2 cellular contexts compared by ENCODE assay signal in the genomic region with DNA sequence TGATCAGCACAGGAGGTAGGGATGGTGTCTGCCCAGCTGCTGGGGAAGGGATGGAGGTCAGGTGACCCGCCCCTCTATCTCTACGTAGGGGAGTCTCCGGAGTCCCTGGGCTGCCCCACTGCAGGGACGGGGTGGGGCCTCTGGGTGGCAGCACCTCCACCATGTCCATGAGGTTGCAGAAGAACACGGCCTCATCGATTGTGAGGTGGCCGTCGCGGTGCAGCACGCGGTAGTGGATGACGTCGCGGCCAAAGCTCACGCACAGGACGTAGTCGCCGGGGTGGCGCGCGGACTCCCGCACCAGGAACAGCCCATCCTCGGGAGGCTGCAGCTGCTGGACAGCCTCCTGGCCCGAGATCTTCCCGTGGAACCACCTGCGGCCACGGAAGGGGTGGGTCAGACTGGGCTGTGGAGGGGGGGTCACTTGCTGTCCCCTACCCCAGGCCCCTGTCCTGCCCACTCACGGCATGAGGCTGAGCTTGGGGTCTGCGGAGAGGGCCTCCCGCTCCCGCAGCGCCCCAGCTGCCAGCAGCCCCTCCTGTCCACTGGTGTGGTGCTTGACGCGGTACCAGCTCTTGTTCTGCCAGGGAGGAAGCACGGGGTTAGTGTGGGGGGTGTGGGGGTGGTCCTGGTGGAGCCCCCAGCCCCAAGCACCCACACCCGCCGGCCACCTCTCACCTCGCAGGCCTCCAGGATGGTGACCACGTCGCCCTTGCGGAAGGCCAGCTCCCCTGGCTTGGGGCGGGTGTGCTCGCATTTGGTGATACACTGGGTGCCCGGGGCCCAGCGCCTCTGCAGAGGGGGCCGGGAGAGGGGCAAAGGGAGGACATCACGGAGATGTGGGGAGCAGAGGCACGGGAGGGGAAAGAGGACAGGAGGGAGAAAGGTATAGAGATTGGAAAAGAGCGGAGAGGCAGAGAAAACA.
TF ChIP-seq lines count a peak whose summit lies in the region.

No MANE protein-coding gene starts in this region.

TF ChIP-seq in SK-N-SH treated with all-trans-retinoic acid at 6 μM for 48 hours, 23 proteins besides CTCF, POLR2A, EP300 and RAD21:
- TF ChIP-seq ZFP30 (CRISPR knock-in tag; IDR thresholded peaks at IDR 0.05) (no peak), OSR1 (CRISPR knock-in tag; IDR thresholded peaks at IDR 0.05) (no peak), ESRRG (CRISPR knock-in tag; IDR thresholded peaks at IDR 0.05) (no peak), RARB (CRISPR knock-in tag; IDR thresholded peaks at IDR 0.05) (no peak), GLIS3 (CRISPR knock-in tag; IDR thresholded peaks at IDR 0.05) (no peak), BACH2 (CRISPR knock-in tag; IDR thresholded peaks at IDR 0.05; ENCODE audit: borderline replicate concordance) (no peak), ZFP3 (CRISPR knock-in tag; IDR thresholded peaks at IDR 0.05) (no peak), TCF4 (CRISPR knock-in tag; IDR thresholded peaks at IDR 0.05; ENCODE audit: borderline replicate concordance) (no peak), SNAI2 (CRISPR knock-in tag; IDR thresholded peaks at IDR 0.05) (no peak), ARNTL (CRISPR knock-in tag; IDR thresholded peaks at IDR 0.05; ENCODE audit: borderline replicate concordance, low read depth) (no peak)
- TF ChIP-seq, protein P1, sequence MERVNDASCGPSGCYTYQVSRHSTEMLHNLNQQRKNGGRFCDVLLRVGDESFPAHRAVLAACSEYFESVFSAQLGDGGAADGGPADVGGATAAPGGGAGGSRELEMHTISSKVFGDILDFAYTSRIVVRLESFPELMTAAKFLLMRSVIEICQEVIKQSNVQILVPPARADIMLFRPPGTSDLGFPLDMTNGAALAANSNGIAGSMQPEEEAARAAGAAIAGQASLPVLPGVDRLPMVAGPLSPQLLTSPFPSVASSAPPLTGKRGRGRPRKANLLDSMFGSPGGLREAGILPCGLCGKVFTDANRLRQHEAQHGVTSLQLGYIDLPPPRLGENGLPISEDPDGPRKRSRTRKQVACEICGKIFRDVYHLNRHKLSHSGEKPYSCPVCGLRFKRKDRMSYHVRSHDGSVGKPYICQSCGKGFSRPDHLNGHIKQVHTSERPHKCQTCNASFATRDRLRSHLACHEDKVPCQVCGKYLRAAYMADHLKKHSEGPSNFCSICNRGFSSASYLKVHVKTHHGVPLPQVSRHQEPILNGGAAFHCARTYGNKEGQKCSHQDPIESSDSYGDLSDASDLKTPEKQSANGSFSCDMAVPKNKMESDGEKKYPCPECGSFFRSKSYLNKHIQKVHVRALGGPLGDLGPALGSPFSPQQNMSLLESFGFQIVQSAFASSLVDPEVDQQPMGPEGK (CRISPR knock-in tag; IDR thresholded peaks at IDR 0.05; ENCODE audit: borderline replicate concordance), result no peak
- TF ChIP-seq, protein P2, sequence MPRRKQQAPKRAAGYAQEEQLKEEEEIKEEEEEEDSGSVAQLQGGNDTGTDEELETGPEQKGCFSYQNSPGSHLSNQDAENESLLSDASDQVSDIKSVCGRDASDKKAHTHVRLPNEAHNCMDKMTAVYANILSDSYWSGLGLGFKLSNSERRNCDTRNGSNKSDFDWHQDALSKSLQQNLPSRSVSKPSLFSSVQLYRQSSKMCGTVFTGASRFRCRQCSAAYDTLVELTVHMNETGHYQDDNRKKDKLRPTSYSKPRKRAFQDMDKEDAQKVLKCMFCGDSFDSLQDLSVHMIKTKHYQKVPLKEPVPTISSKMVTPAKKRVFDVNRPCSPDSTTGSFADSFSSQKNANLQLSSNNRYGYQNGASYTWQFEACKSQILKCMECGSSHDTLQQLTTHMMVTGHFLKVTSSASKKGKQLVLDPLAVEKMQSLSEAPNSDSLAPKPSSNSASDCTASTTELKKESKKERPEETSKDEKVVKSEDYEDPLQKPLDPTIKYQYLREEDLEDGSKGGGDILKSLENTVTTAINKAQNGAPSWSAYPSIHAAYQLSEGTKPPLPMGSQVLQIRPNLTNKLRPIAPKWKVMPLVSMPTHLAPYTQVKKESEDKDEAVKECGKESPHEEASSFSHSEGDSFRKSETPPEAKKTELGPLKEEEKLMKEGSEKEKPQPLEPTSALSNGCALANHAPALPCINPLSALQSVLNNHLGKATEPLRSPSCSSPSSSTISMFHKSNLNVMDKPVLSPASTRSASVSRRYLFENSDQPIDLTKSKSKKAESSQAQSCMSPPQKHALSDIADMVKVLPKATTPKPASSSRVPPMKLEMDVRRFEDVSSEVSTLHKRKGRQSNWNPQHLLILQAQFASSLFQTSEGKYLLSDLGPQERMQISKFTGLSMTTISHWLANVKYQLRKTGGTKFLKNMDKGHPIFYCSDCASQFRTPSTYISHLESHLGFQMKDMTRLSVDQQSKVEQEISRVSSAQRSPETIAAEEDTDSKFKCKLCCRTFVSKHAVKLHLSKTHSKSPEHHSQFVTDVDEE (CRISPR knock-in tag; IDR thresholded peaks at IDR 0.05), result no peak
- TF ChIP-seq, protein P3, sequence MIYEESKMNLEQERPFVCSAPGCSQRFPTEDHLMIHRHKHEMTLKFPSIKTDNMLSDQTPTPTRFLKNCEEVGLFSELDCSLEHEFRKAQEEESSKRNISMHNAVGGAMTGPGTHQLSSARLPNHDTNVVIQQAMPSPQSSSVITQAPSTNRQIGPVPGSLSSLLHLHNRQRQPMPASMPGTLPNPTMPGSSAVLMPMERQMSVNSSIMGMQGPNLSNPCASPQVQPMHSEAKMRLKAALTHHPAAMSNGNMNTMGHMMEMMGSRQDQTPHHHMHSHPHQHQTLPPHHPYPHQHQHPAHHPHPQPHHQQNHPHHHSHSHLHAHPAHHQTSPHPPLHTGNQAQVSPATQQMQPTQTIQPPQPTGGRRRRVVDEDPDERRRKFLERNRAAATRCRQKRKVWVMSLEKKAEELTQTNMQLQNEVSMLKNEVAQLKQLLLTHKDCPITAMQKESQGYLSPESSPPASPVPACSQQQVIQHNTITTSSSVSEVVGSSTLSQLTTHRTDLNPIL (CRISPR knock-in tag; IDR thresholded peaks at IDR 0.05; ENCODE audit: low read depth), result no peak
- TF ChIP-seq, protein P4, sequence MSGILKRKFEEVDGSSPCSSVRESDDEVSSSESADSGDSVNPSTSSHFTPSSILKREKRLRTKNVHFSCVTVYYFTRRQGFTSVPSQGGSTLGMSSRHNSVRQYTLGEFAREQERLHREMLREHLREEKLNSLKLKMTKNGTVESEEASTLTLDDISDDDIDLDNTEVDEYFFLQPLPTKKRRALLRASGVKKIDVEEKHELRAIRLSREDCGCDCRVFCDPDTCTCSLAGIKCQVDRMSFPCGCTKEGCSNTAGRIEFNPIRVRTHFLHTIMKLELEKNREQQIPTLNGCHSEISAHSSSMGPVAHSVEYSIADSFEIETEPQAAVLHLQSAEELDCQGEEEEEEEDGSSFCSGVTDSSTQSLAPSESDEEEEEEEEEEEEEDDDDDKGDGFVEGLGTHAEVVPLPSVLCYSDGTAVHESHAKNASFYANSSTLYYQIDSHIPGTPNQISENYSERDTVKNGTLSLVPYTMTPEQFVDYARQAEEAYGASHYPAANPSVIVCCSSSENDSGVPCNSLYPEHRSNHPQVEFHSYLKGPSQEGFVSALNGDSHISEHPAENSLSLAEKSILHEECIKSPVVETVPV (CRISPR knock-in tag; IDR thresholded peaks at IDR 0.05), result no peak

TF ChIP-seq in K562, 482 proteins besides CTCF, POLR2A, EP300 and RAD21:
- TF ChIP-seq NFIC (IDR thresholded peaks at IDR 0.05) (0 out of 2 replicates have a peak, but pooled peaks have one; percentile 31), ZBTB8A (IDR thresholded peaks at IDR 0.05; ENCODE audit: partially characterized antibody) (no peak), CBX1 (IDR thresholded peaks at IDR 0.05; ENCODE audit: low read depth) (no peak)
- TF ChIP-seq, protein P5, sequence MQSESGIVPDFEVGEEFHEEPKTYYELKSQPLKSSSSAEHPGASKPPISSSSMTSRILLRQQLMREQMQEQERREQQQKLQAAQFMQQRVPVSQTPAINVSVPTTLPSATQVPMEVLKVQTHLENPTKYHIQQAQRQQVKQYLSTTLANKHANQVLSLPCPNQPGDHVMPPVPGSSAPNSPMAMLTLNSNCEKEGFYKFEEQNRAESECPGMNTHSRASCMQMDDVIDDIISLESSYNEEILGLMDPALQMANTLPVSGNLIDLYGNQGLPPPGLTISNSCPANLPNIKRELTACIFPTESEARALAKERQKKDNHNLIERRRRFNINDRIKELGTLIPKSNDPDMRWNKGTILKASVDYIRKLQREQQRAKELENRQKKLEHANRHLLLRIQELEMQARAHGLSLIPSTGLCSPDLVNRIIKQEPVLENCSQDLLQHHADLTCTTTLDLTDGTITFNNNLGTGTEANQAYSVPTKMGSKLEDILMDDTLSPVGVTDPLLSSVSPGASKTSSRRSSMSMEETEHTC (IDR thresholded peaks at IDR 0.05), result no peak
- TF ChIP-seq, protein P6, sequence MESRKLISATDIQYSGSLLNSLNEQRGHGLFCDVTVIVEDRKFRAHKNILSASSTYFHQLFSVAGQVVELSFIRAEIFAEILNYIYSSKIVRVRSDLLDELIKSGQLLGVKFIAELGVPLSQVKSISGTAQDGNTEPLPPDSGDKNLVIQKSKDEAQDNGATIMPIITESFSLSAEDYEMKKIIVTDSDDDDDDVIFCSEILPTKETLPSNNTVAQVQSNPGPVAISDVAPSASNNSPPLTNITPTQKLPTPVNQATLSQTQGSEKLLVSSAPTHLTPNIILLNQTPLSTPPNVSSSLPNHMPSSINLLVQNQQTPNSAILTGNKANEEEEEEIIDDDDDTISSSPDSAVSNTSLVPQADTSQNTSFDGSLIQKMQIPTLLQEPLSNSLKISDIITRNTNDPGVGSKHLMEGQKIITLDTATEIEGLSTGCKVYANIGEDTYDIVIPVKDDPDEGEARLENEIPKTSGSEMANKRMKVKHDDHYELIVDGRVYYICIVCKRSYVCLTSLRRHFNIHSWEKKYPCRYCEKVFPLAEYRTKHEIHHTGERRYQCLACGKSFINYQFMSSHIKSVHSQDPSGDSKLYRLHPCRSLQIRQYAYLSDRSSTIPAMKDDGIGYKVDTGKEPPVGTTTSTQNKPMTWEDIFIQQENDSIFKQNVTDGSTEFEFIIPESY (CRISPR knock-in tag; IDR thresholded peaks at IDR 0.05), result peak; percentile 100
- TF ChIP-seq, protein P7, sequence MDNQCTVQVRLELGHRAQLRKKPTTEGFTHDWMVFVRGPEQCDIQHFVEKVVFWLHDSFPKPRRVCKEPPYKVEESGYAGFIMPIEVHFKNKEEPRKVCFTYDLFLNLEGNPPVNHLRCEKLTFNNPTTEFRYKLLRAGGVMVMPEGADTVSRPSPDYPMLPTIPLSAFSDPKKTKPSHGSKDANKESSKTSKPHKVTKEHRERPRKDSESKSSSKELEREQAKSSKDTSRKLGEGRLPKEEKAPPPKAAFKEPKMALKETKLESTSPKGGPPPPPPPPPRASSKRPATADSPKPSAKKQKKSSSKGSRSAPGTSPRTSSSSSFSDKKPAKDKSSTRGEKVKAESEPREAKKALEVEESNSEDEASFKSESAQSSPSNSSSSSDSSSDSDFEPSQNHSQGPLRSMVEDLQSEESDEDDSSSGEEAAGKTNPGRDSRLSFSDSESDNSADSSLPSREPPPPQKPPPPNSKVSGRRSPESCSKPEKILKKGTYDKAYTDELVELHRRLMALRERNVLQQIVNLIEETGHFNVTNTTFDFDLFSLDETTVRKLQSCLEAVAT (IDR thresholded peaks at IDR 0.05), result peak in 1 of 2 experiments; percentile 71; a peak in 1 of 4 replicates
- TF ChIP-seq, protein P8, sequence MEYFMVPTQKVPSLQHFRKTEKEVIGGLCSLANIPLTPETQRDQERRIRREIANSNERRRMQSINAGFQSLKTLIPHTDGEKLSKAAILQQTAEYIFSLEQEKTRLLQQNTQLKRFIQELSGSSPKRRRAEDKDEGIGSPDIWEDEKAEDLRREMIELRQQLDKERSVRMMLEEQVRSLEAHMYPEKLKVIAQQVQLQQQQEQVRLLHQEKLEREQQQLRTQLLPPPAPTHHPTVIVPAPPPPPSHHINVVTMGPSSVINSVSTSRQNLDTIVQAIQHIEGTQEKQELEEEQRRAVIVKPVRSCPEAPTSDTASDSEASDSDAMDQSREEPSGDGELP (CRISPR knock-in tag; IDR thresholded peaks at IDR 0.05; ENCODE audit: borderline replicate concordance), result 0 out of 2 replicates have a peak, but pooled peaks have one; percentile 14
- TF ChIP-seq, protein P9, sequence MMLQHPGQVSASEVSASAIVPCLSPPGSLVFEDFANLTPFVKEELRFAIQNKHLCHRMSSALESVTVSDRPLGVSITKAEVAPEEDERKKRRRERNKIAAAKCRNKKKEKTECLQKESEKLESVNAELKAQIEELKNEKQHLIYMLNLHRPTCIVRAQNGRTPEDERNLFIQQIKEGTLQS (IDR thresholded peaks at IDR 0.05), result peak; percentile 64; the same call in 1 of the 2 replicates
- TF ChIP-seq, protein P9 (CRISPR knock-in tag; conservative IDR thresholded peaks at IDR 0.05), result no peak
- TF ChIP-seq, protein P10, sequence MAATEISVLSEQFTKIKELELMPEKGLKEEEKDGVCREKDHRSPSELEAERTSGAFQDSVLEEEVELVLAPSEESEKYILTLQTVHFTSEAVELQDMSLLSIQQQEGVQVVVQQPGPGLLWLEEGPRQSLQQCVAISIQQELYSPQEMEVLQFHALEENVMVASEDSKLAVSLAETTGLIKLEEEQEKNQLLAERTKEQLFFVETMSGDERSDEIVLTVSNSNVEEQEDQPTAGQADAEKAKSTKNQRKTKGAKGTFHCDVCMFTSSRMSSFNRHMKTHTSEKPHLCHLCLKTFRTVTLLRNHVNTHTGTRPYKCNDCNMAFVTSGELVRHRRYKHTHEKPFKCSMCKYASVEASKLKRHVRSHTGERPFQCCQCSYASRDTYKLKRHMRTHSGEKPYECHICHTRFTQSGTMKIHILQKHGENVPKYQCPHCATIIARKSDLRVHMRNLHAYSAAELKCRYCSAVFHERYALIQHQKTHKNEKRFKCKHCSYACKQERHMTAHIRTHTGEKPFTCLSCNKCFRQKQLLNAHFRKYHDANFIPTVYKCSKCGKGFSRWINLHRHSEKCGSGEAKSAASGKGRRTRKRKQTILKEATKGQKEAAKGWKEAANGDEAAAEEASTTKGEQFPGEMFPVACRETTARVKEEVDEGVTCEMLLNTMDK (IDR thresholded peaks at IDR 0.05; ENCODE audit: borderline replicate concordance, insufficient read depth, low read depth, low read length, poor library complexity, severe bottlenecking), result peak; percentile 35
- TF ChIP-seq, protein P11, sequence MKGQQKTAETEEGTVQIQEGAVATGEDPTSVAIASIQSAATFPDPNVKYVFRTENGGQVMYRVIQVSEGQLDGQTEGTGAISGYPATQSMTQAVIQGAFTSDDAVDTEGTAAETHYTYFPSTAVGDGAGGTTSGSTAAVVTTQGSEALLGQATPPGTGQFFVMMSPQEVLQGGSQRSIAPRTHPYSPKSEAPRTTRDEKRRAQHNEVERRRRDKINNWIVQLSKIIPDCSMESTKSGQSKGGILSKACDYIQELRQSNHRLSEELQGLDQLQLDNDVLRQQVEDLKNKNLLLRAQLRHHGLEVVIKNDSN (CRISPR knock-in tag; IDR thresholded peaks at IDR 0.05), result peak; percentile 16; the same call in 1 of the 2 replicates
